Comparison of ENCODE assay signal across 15 cellular contexts in genomic region chr14:67391266-67391665, GRCh38. TPM values are rescaled to one million over a fixed set of nuclear protein-coding genes. Genes with fewer than 3 reads are reported as not detected.
"Had no signal": no experiment of that assay in that cellular context is flagged by ENCODE, and none has a peak within 500 bp of the region (broad histone marks: within the 10 kb centered on the region; RNA-seq: fewer than 3 reads in every experiment).

No MANE protein-coding gene starts in this region.

- H3K4me3 ChIP-seq: esophagus squamous epithelium, lung, smooth muscle cell, transverse colon had no signal

- H3K27ac ChIP-seq: esophagus squamous epithelium, transverse colon had no signal

- H3K4me3 Mint-ChIP-seq: activated B cell treated with CpG ODN at 0.5 μM for 24 hours; activated CD4-positive, alpha-beta T cell treated with anti-CD3 and anti-CD28 coated beads, Interleukin-2, amount 10 ng/mL, durations not matched to agents 24 days and 14 days; activated naive CD8-positive, alpha-beta T cell treated with anti-CD3 and anti-CD28 coated beads for 36 hours; naive B cell; stimulated activated memory B cell treated with anti-CD40 and anti-IgM and Interleukin-4, amounts not matched to agents 10 μg/mL and 1 μg/mL and 100 μg/mL, for 72 hours had no signal

- H3K36me3 Mint-ChIP-seq: naive B cell had no signal

- H3K4me1 Mint-ChIP-seq: activated B cell treated with CpG ODN at 0.5 μM for 24 hours; activated CD4-positive, alpha-beta T cell treated with anti-CD3 and anti-CD28 coated beads, Interleukin-2, amount 10 ng/mL, durations not matched to agents 24 days and 14 days; activated naive CD8-positive, alpha-beta T cell treated with anti-CD3 and anti-CD28 coated beads for 36 hours; naive B cell; stimulated activated memory B cell treated with anti-CD40 and anti-IgM and Interleukin-4, amounts not matched to agents 10 μg/mL and 1 μg/mL and 100 μg/mL, for 72 hours had no signal

- H3K27me3 ChIP-seq: esophagus squamous epithelium, transverse colon had no signal

- DNase-seq: activated B cell treated with CpG ODN at 0.5 μM for 24 hours; activated CD4-positive, alpha-beta T cell treated with anti-CD3 and anti-CD28 coated beads, Interleukin-2, amount 10 ng/mL, durations not matched to agents 24 days and 14 days; activated naive CD8-positive, alpha-beta T cell treated with anti-CD3 and anti-CD28 coated beads for 36 hours; aorta; esophagus squamous epithelium; foreskin fibroblast; glutamatergic neuron; left cardiac atrium; naive B cell; right cardiac atrium; transverse colon had no signal

- H3K9me3 ChIP-seq: esophagus squamous epithelium, transverse colon had no signal

- H3K9me3 Mint-ChIP-seq: activated B cell treated with CpG ODN at 0.5 μM for 24 hours; activated CD4-positive, alpha-beta T cell treated with anti-CD3 and anti-CD28 coated beads, Interleukin-2, amount 10 ng/mL, durations not matched to agents 24 days and 14 days; activated naive CD8-positive, alpha-beta T cell treated with anti-CD3 and anti-CD28 coated beads for 36 hours; naive B cell; stimulated activated memory B cell treated with anti-CD40 and anti-IgM and Interleukin-4, amounts not matched to agents 10 μg/mL and 1 μg/mL and 100 μg/mL, for 72 hours had no signal

- H3K4me2 ChIP-seq: smooth muscle cell had no signal

- H3K27ac Mint-ChIP-seq: activated B cell treated with CpG ODN at 0.5 μM for 24 hours; activated CD4-positive, alpha-beta T cell treated with anti-CD3 and anti-CD28 coated beads, Interleukin-2, amount 10 ng/mL, durations not matched to agents 24 days and 14 days; activated naive CD8-positive, alpha-beta T cell treated with anti-CD3 and anti-CD28 coated beads for 36 hours; naive B cell; progenitor cell of endocrine pancreas; stimulated activated memory B cell treated with anti-CD40 and anti-IgM and Interleukin-4, amounts not matched to agents 10 μg/mL and 1 μg/mL and 100 μg/mL, for 72 hours had no signal

- H3K27me3 Mint-ChIP-seq: activated B cell treated with CpG ODN at 0.5 μM for 24 hours; activated CD4-positive, alpha-beta T cell treated with anti-CD3 and anti-CD28 coated beads, Interleukin-2, amount 10 ng/mL, durations not matched to agents 24 days and 14 days; activated naive CD8-positive, alpha-beta T cell treated with anti-CD3 and anti-CD28 coated beads for 36 hours; progenitor cell of endocrine pancreas; stimulated activated memory B cell treated with anti-CD40 and anti-IgM and Interleukin-4, amounts not matched to agents 10 μg/mL and 1 μg/mL and 100 μg/mL, for 72 hours had no signal

RNA-seq across cellular contexts. Expression of gene PLEK2, which starts 20.7 kb away (rescaled TPM):
- total RNA-seq: activated B cell treated with CpG ODN at 0.5 μM for 24 hours had no signal
